8 cellular contexts compared by ENCODE assay signal in the genomic region with DNA sequence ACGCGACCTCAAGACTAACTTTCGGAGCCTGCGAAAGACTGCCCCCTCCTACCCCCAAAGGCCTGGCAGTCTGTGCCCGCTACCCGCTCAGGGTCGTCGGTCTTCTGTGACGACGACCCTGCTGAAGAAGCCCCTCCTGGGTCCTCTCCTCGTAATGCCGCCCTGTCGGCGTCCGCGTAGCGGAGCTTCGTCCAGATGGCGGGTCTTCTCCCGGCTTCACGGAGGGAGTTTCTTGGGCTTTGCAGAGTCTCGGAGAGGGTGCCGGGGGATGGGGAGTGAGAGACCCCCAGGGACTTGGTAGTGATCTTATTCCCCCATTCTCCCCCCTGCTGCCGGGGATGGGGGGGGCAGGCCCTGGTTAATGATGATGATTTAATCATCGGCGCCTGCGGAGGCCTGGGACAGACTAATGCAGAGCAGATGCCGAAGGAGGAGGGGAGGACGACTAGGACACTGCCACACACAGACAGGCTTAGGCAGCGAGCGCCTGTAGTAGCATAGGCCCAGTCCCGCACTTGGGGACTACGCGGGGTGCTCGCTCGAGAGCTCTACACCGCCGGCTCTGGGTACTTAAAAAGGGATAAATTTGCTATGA. TPM values are rescaled to one million over a fixed set of nuclear protein-coding genes. Genes with fewer than 3 reads are reported as not detected.
DNase-seq lines count a peak whose midpoint lies in the region; ATAC-seq and TF ChIP-seq lines count a peak whose summit lies in the region.

No MANE protein-coding gene starts in this region.

- H3K9me3 Mint-ChIP-seq in activated T-cell treated with anti-CD3 and anti-CD28 coated beads, Interleukin-2, amount 50 U/mL, for 72 hours: no peaks in the 10 kb centered on the region
- no peaks in the 10 kb centered on the region for H3K9me3 Mint-ChIP-seq in memory B cell

- DNase-seq in activated T-cell treated with anti-CD3 and anti-CD28 coated beads, Interleukin-2, amount 50 U/mL, for 72 hours: peak; percentile 32 to 34
- no peak for DNase-seq in activated T-cell treated with anti-CD3 and anti-CD28 coated beads, Interleukin-2, amount 50 U/mL, for 1 hour
- DNase-seq in Peyer's patch (peak in 2 of 3 donors; percentile 68 to 70), dedifferentiated amniotic fluid mesenchymal stem cell (ENCODE audit: extremely low spot score) (peak; percentile 47), memory B cell (ENCODE audit: low spot score in 2 of 2) (peak in 1 of 2 donors; percentile 28), upper lobe of right lung (peak; percentile 69), middle frontal gyrus (ENCODE audit: extremely low spot score, low spot score) (no peak)

- peaks cover 0 to 13% (median 0%) of the 10 kb centered on the region in 3 donors for H3K36me3 ChIP-seq in Peyer's patch
- peaks cover 14% of the 10 kb centered on the region for H3K36me3 ChIP-seq in upper lobe of right lung

- H3K27me3 Mint-ChIP-seq in activated T-cell treated with anti-CD3 and anti-CD28 coated beads, Interleukin-2, amount 50 U/mL, for 72 hours (ENCODE audit: low read depth): peaks cover 42% of the 10 kb centered on the region
- H3K27me3 Mint-ChIP-seq in memory B cell: peaks cover 8% of the 10 kb centered on the region

- H3K4me1 Mint-ChIP-seq in activated T-cell treated with anti-CD3 and anti-CD28 coated beads, Interleukin-2, amount 50 U/mL, for 72 hours (ENCODE audit: low read depth): peaks cover 64% of the 10 kb centered on the region
- H3K4me1 Mint-ChIP-seq in memory B cell: peaks cover 24% of the 10 kb centered on the region

- intact Hi-C loops in upper lobe of right lung (cut with DNase I): no loop called here

- TF ChIP-seq POLR2A in Peyer's patch (IDR thresholded peaks at IDR 0.05): no peak

- peaks cover 0 to 46% (median 9%) of the 10 kb centered on the region in 4 donors for H3K4me1 ChIP-seq in Peyer's patch
- H3K4me1 ChIP-seq in upper lobe of right lung: peaks cover 32% of the 10 kb centered on the region

- TF ChIP-seq CTCF in Peyer's patch (IDR thresholded peaks at IDR 0.05) (no peak), upper lobe of right lung (IDR thresholded peaks at IDR 0.05) (no peak)

- H3K27ac Mint-ChIP-seq in activated T-cell treated with anti-CD3 and anti-CD28 coated beads, Interleukin-2, amount 50 U/mL, for 72 hours: peak overlapping the region; percentile 98
- H3K27ac Mint-ChIP-seq in memory B cell: peak overlapping the region; percentile 96

- peaks cover 0 to 17% of the 10 kb centered on the region in 2 donors for H3K27me3 ChIP-seq in Peyer's patch
- H3K27me3 ChIP-seq in upper lobe of right lung: peaks cover 27% of the 10 kb centered on the region

- peak overlapping the region; percentile 90 to 92 for H3K4me3 Mint-ChIP-seq in activated T-cell treated with anti-CD3 and anti-CD28 coated beads, Interleukin-2, amount 50 U/mL, for 72 hours
- peak overlapping the region; percentile 90 for H3K4me3 Mint-ChIP-seq in memory B cell

- H3K36me3 Mint-ChIP-seq in activated T-cell treated with anti-CD3 and anti-CD28 coated beads, Interleukin-2, amount 50 U/mL, for 72 hours (ENCODE audit: insufficient read depth in 2 of 2): peaks cover 6 to 15% of the 10 kb centered on the region in 2 donors
- peaks cover 20% of the 10 kb centered on the region for H3K36me3 Mint-ChIP-seq in memory B cell

- peak in 1 of 2 donors; percentile 16 for ATAC-seq in activated T-cell treated with anti-CD3 and anti-CD28 coated beads, Interleukin-2, amount 50 U/mL, for 72 hours (replicated peaks in 1 of 2)
- peak; percentile 1 for ATAC-seq in HG03103 (IDR thresholded peaks at IDR 0.05; ENCODE audit: low read depth, unreplicated experiment)
- peak; percentile 6 for ATAC-seq in memory B cell (ENCODE audit: low read depth)
- ATAC-seq in upper lobe of right lung: peak; percentile 1

- H3K9me3 ChIP-seq in Peyer's patch: no peaks in the 10 kb centered on the region
- H3K9me3 ChIP-seq in upper lobe of right lung: no peaks in the 10 kb centered on the region

- peak overlapping the region; percentile 91 to 99 (median 97) for H3K27ac ChIP-seq in Peyer's patch
- H3K27ac ChIP-seq in upper lobe of right lung: peak overlapping the region; percentile 99

- peak overlapping the region; percentile 57 to 85 (median 71) for H3K4me3 ChIP-seq in Peyer's patch
- H3K4me3 ChIP-seq in upper lobe of right lung: peak overlapping the region; percentile 84

RNA-seq across cellular contexts. Expression of a gene that starts 0.5 kb away (rescaled TPM):
- 10 to 100 TPM; 46.9 to 63.1 TPM for total RNA-seq in activated T-cell treated with anti-CD3 and anti-CD28 coated beads, Interleukin-2, amount 50 U/mL, for 72 hours
- total RNA-seq in Peyer's patch (10 to 100 TPM; 14.0 to 18.9 (median 16.2) TPM), upper lobe of right lung (30.1 TPM)

RNA-seq across cellular contexts. Expression of a gene that starts 6.2 kb away (rescaled TPM):
- total RNA-seq in activated T-cell treated with anti-CD3 and anti-CD28 coated beads, Interleukin-2, amount 50 U/mL, for 72 hours: 1 to 10 TPM; 1.4 to 2.4 TPM
- total RNA-seq in Peyer's patch (1 to 10 TPM in 2 of 4 donors, under 1 TPM in 1, not detected in 1; 0.53 to 1.7 (median 1.7) TPM), upper lobe of right lung (not detected)

RNA-seq across cellular contexts. Expression of a gene that starts 8.6 kb away (rescaled TPM):
- total RNA-seq in activated T-cell treated with anti-CD3 and anti-CD28 coated beads, Interleukin-2, amount 50 U/mL, for 72 hours: 1 to 10 TPM; 1.2 TPM
- total RNA-seq in Peyer's patch: 1 to 10 TPM in 3 of 4 donors, not detected in 1; 2.8 to 6.9 (median 6.8) TPM
- total RNA-seq in upper lobe of right lung: 1.8 TPM

RNA-seq across cellular contexts. Expression of a gene that starts 18.0 kb away (rescaled TPM):
- total RNA-seq in activated T-cell treated with anti-CD3 and anti-CD28 coated beads, Interleukin-2, amount 50 U/mL, for 72 hours: 1 to 10 TPM; 1.5 to 1.9 TPM
- 100 to 1,000 TPM in 1 of 4 donors, 10 to 100 TPM in 3; 14.0 to 116 (median 75.3) TPM for total RNA-seq in Peyer's patch
- total RNA-seq in upper lobe of right lung: not detected

RNA-seq across cellular contexts. Expression of a gene that starts 21.5 kb away (rescaled TPM):
- total RNA-seq in activated T-cell treated with anti-CD3 and anti-CD28 coated beads, Interleukin-2, amount 50 U/mL, for 72 hours: 100 to 1,000 TPM; 128 to 136 TPM
- total RNA-seq in Peyer's patch (100 to 1,000 TPM; 183 to 233 (median 213) TPM), upper lobe of right lung (119 TPM)

Comparison
In these comparisons a context has a peak if more than half of its experiments do, and no peak if none do; other contexts are left out.
1. DNase-seq: peak in activated T-cell treated with anti-CD3 and anti-CD28 coated beads, Interleukin-2, amount 50 U/mL, for 72 hours (2 of 2), Peyer's patch (2 of 3), dedifferentiated amniotic fluid mesenchymal stem cell (single experiment) and upper lobe of right lung (single experiment); none in activated T-cell treated with anti-CD3 and anti-CD28 coated beads, Interleukin-2, amount 50 U/mL, for 1 hour (single experiment) and middle frontal gyrus (single experiment).